2 cellular contexts compared by ENCODE assay signal in genomic region chr11:102166175-102166574, GRCh38.
TF ChIP-seq lines count a peak whose summit lies in the region.

No MANE protein-coding gene starts in this region.

TF ChIP-seq in HCT116, 20 proteins besides CTCF, POLR2A, EP300 and RAD21 (continued from another document):
- TF ChIP-seq ZBTB33 (IDR thresholded peaks at IDR 0.05; ENCODE audit: extremely low read depth, insufficient replicate concordance, low read length), result no peak
- TF ChIP-seq EZH2phosphoT487 (IDR thresholded peaks at IDR 0.05; ENCODE audit: borderline replicate concordance), result no peak
- no peak for TF ChIP-seq EZH2 (IDR thresholded peaks at IDR 0.05)
- no peak for TF ChIP-seq REST (IDR thresholded peaks at IDR 0.05; ENCODE audit: low read depth)

TF ChIP-seq in WTC11, 78 proteins besides CTCF, POLR2A, EP300 and RAD21 (continued from another document):
- no peak for TF ChIP-seq ATF2 (CRISPR knock-in tag; IDR thresholded peaks at IDR 0.05; ENCODE audit: borderline replicate concordance, low read depth)
- TF ChIP-seq TCF7 (CRISPR knock-in tag; IDR thresholded peaks at IDR 0.05; ENCODE audit: low read depth), result no peak
- no peak for TF ChIP-seq HMGA2 (CRISPR knock-in tag; IDR thresholded peaks at IDR 0.05)
- TF ChIP-seq ZNF138 (CRISPR knock-in tag; conservative IDR thresholded peaks at IDR 0.05), result no peak
- no peak for TF ChIP-seq ZBTB21 (CRISPR knock-in tag; IDR thresholded peaks at IDR 0.05; ENCODE audit: borderline replicate concordance)
- TF ChIP-seq MYBL2 (CRISPR knock-in tag; IDR thresholded peaks at IDR 0.05), result no peak
- no peak for TF ChIP-seq ZNF317 (CRISPR knock-in tag; IDR thresholded peaks at IDR 0.05; ENCODE audit: borderline replicate concordance, low read depth)
TF ChIP-seq in WTC11: peak in this region for 0.
